ENCODE assay signal across 7 cellular contexts in genomic region chr1:109910963-109911798, GRCh38. TPM values are rescaled to one million over a fixed set of nuclear protein-coding genes. Genes with fewer than 3 reads are reported as not detected.
DNase-seq lines count a peak whose midpoint lies in the region; ATAC-seq and TF ChIP-seq lines count a peak whose summit lies in the region.

No MANE protein-coding gene starts in this region.

- H2AFZ ChIP-seq in mesenchymal stem cell (ENCODE audit: low read depth, low read length), result no peak overlapping the region

- peak overlapping the region; percentile 81 for H3K27ac Mint-ChIP-seq in type B pancreatic cell

- ATAC-seq in GM18909 (IDR thresholded peaks at IDR 0.05; ENCODE audit: poor library complexity, unreplicated experiment), result peak; percentile 32
- no peak for ATAC-seq in HG03469 (IDR thresholded peaks at IDR 0.05; ENCODE audit: unreplicated experiment)

- H3K4me1 ChIP-seq in mesenchymal stem cell (ENCODE audit: control insufficient read depth, insufficient read depth, low read depth, low read length), result peaks cover 39% of the 10 kb centered on the region

- no peak overlapping the region for H2BK5ac ChIP-seq in mesenchymal stem cell (ENCODE audit: low read depth, low read length, poor library complexity, severe bottlenecking)

- WGBS in mesenchymal stem cell, result under 1% methylated on average over 66 of the region's 70 CpGs

- H3K27ac ChIP-seq in RWPE1 (peak overlapping the region; percentile 58), mesenchymal stem cell (ENCODE audit: low read length, poor library complexity, severe bottlenecking) (no peak overlapping the region)

- H3K23ac ChIP-seq in mesenchymal stem cell (ENCODE audit: low read length in 2 of 2), result peak overlapping the region in 1 of 2 experiments; percentile 100

- peak overlapping the region in 1 of 2 experiments; percentile 93 for H2BK12ac ChIP-seq in mesenchymal stem cell (ENCODE audit: low read length in 2 of 2)

- peak overlapping the region; percentile 80 to 97 for H3K4me3 ChIP-seq in mesenchymal stem cell (ENCODE audit: insufficient read depth in 1 of 2, low read depth in 1 of 2, low read length in 2 of 2)

- H3K36me3 Mint-ChIP-seq in type B pancreatic cell, result peaks cover under 1% of the 10 kb centered on the region

- peaks cover 26% of the 10 kb centered on the region for H3K79me1 ChIP-seq in mesenchymal stem cell (replicated peaks; ENCODE audit: low read length, poor library complexity, severe bottlenecking)

- peak overlapping the region; percentile 95 for H3K9ac ChIP-seq in mesenchymal stem cell (ENCODE audit: low read length)

- H3K9me3 ChIP-seq in mesenchymal stem cell (ENCODE audit: control insufficient read depth, low read length), result no peaks in the 10 kb centered on the region

- H3K4me3 Mint-ChIP-seq in type B pancreatic cell, result peak overlapping the region; percentile 94

- peaks cover 36% of the 10 kb centered on the region for H3K27me3 Mint-ChIP-seq in type B pancreatic cell

- peak overlapping the region; percentile 54 to 85 for H3K4ac ChIP-seq in mesenchymal stem cell (ENCODE audit: low read depth in 1 of 2, low read length in 2 of 2)

- H2BK120ac ChIP-seq in mesenchymal stem cell (ENCODE audit: low read depth, low read length), result peak overlapping the region; percentile 83

- peaks cover 35% of the 10 kb centered on the region for H3K4me1 Mint-ChIP-seq in type B pancreatic cell (ENCODE audit: unreplicated experiment)

- no peaks in the 10 kb centered on the region for H3K9me3 Mint-ChIP-seq in type B pancreatic cell

- H3K4me2 ChIP-seq in mesenchymal stem cell (ENCODE audit: low read length, poor library complexity, severe bottlenecking), result peak overlapping the region; percentile 97

- peak overlapping the region; percentile 35 to 84 for H3K18ac ChIP-seq in mesenchymal stem cell (ENCODE audit: low read depth in 1 of 2, low read length in 2 of 2)

- H2AK5ac ChIP-seq in mesenchymal stem cell (ENCODE audit: low read length, severe bottlenecking), result no peak overlapping the region

- peak overlapping the region; percentile 10 for H4K8ac ChIP-seq in mesenchymal stem cell (ENCODE audit: low read length)

- peak overlapping the region; percentile 68 for H2BK15ac ChIP-seq in mesenchymal stem cell (ENCODE audit: low read depth, poor library complexity, severe bottlenecking)

- no peak for TF ChIP-seq CTCF in RWPE1 (conservative IDR thresholded peaks at IDR 0.05; ENCODE audit: low read depth)
- no peak for TF ChIP-seq CTCF in type B pancreatic cell (conservative IDR thresholded peaks at IDR 0.05)

- peak overlapping the region; percentile 77 to 99 for H3K14ac ChIP-seq in mesenchymal stem cell (ENCODE audit: low read length in 2 of 2)

- peak overlapping the region; percentile 77 for H4K91ac ChIP-seq in mesenchymal stem cell (ENCODE audit: low read length)

- peaks cover 11 to 30% of the 10 kb centered on the region in 2 experiments for H3K36me3 ChIP-seq in mesenchymal stem cell (ENCODE audit: control insufficient read depth in 1 of 2, insufficient read depth in 2 of 2, low read depth in 1 of 2, low read length in 2 of 2)

- DNase-seq in RWPE1 (ENCODE audit: low spot score), result no peak
- DNase-seq in central memory CD4-positive, alpha-beta T cell, result peak; percentile 12
- DNase-seq in mesenchymal stem cell, result peak; percentile 15
- DNase-seq in type B pancreatic cell (ENCODE audit: extremely low spot score, unreplicated experiment), result no peak
- DNase-seq in NCI-H2196 (lab: John Stamatoyannopoulos, UW; ENCODE audit: unreplicated experiment), result no peak

- POLR2A ChIA-PET in RWPE1 (lab: Yijun Ruan, JAX; ENCODE audit: low non-redundant PET), result no interaction called here

- CTCF ChIA-PET in RWPE1 (lab: Yijun Ruan, JAX), result interaction anchor here (0.6 to 1.6 kb wide), 3 partner anchors 12 to 686 kb away, joined by 3 to 6 read pairs (median 3); no protein-coding TSS in a partner anchor

- H3K27me3 ChIP-seq in mesenchymal stem cell (ENCODE audit: control insufficient read depth in 1 of 2, insufficient read depth in 1 of 2, low read length in 2 of 2), result no peaks in the 10 kb centered on the region

RNA-seq across cellular contexts. Expression of gene CSF1, which starts 0.5 kb away (rescaled TPM):
- polyA plus RNA-seq in mesenchymal stem cell (2013, experiment 1 of 2), result 111 TPM
- 109 TPM for polyA plus RNA-seq in mesenchymal stem cell (2013, experiment 2 of 2)
- 10.9 and 15.2 TPM in 2 replicates for total RNA-seq in type B pancreatic cell (ENCODE audit: low replicate concordance)

Comparison
In these comparisons a context has a peak if more than half of its experiments do, and no peak if none do; other contexts are left out.
1. DNase-seq: peak in central memory CD4-positive, alpha-beta T cell (single experiment) and mesenchymal stem cell (single experiment); none in RWPE1 (single experiment), type B pancreatic cell (single experiment) and NCI-H2196 (single experiment).